In genomic region chr4:122480023-122480422, GRCh38 we compare ENCODE assay signal across 18 cellular contexts. TPM values are rescaled to one million over a fixed set of nuclear protein-coding genes. Genes with fewer than 3 reads are reported as not detected.
DNase-seq lines count a peak whose midpoint lies in the region; ATAC-seq, FAIRE-seq and TF ChIP-seq lines count a peak whose summit lies in the region.
"Had no signal": no experiment of that assay in that cellular context is flagged by ENCODE, and none has a peak within 500 bp of the region (broad histone marks: within the 10 kb centered on the region; RNA-seq: fewer than 3 reads in every experiment).

No MANE protein-coding gene starts in this region.

- no peak overlapping the region for H3K27ac Mint-ChIP-seq in stimulated activated naive CD8-positive, alpha-beta T cell treated with anti-CD3 and anti-CD28 coated beads, Interleukin-15, amount 100 ng/mL, for 72 hours
- H3K27ac Mint-ChIP-seq: activated T-cell treated with anti-CD3 and anti-CD28 coated beads, Interleukin-2, amount 50 U/mL, for 24 hours; B cell had no signal

- peaks cover 23% of the 10 kb centered on the region for H3K4me1 Mint-ChIP-seq in stimulated activated naive CD8-positive, alpha-beta T cell treated with anti-CD3 and anti-CD28 coated beads, Interleukin-15, amount 100 ng/mL, for 72 hours
- H3K4me1 Mint-ChIP-seq: B cell had no signal

- no peak overlapping the region for H3K4me3 ChIP-seq in fibroblast of the aortic adventitia (ENCODE audit: low read depth, low read length)
- H3K4me3 ChIP-seq: ascending aorta, psoas muscle, SJCRH30 had no signal

- no peak overlapping the region for H3K4me3 Mint-ChIP-seq in stimulated activated naive CD8-positive, alpha-beta T cell treated with anti-CD3 and anti-CD28 coated beads, Interleukin-15, amount 100 ng/mL, for 72 hours
- H3K4me3 Mint-ChIP-seq: activated T-cell treated with anti-CD3 and anti-CD28 coated beads, Interleukin-2, amount 50 U/mL, for 24 hours; B cell had no signal

- H3K27me3 Mint-ChIP-seq in stimulated activated naive CD8-positive, alpha-beta T cell treated with anti-CD3 and anti-CD28 coated beads, Interleukin-15, amount 100 ng/mL, for 72 hours, result peaks cover 9% of the 10 kb centered on the region
- H3K27me3 Mint-ChIP-seq: activated T-cell treated with anti-CD3 and anti-CD28 coated beads, Interleukin-2, amount 50 U/mL, for 24 hours had no signal

- no peak for TF ChIP-seq CTCF in fibroblast of the aortic adventitia (IDR thresholded peaks at IDR 0.05; ENCODE audit: insufficient read depth, low read length)

- FAIRE-seq in urothelium cell line (lab: Jason Lieb, UNC), result no peak
- FAIRE-seq: endometrium had no signal

- DNase-seq in stimulated activated naive CD8-positive, alpha-beta T cell treated with anti-CD3 and anti-CD28 coated beads, Interleukin-15, amount 100 ng/mL, for 72 hours, result no peak
- DNase-seq in stimulated activated naive CD8-positive, alpha-beta T cell treated with anti-CD3 and anti-CD28 coated beads, Interleukin-15, Interleukin-2, amounts not matched to agents 100 U/mL and 50 U/mL, for 24 hours, result no peak
- DNase-seq in OCI-M1 (lab: John Stamatoyannopoulos, UW), result peak; percentile 93
- peak; percentile 79 for DNase-seq in fibroblast of the aortic adventitia (ENCODE audit: low read depth)
- DNase-seq in urothelium cell line (ENCODE audit: low spot score), result peak; percentile 15
- no peak for DNase-seq in CD1c-positive myeloid dendritic cell (ENCODE audit: extremely low spot score)
- no peak for DNase-seq in hippocampal formation (lab: John Stamatoyannopoulos, UW)
- DNase-seq: activated CD4-positive, CD25-positive, alpha-beta regulatory T cell; activated T-cell treated with anti-CD3 and anti-CD28 coated beads, Interleukin-2, amount 50 U/mL, for 24 hours; NCI-H446; psoas muscle; SJCRH30; stimulated activated CD4-positive, alpha-beta T cell treated with anti-CD3 and anti-CD28 coated beads, Interleukin-4, amount 100 ng/mL, for 24 hours; stimulated activated naive CD4-positive, alpha-beta T cell treated with Interleukin-2 at 50 U/mL for 16 hours had no signal

- ATAC-seq in stimulated activated naive CD8-positive, alpha-beta T cell treated with anti-CD3 and anti-CD28 coated beads, Interleukin-15, amount 100 ng/mL, for 72 hours, result peak; percentile 23
- ATAC-seq in stimulated activated naive CD8-positive, alpha-beta T cell treated with anti-CD3 and anti-CD28 coated beads, Interleukin-15, Interleukin-2, amounts not matched to agents 100 U/mL and 50 U/mL, for 24 hours, result no peak
- no peak for ATAC-seq in HG02852 (IDR thresholded peaks at IDR 0.05; ENCODE audit: unreplicated experiment)
- ATAC-seq: psoas muscle had no signal

- H3K9me3 Mint-ChIP-seq in stimulated activated naive CD8-positive, alpha-beta T cell treated with anti-CD3 and anti-CD28 coated beads, Interleukin-15, amount 100 ng/mL, for 72 hours, result peaks cover 4 to 9% of the 10 kb centered on the region in 2 donors

RNA-seq across cellular contexts. Expression of gene IL2, which starts 23.5 kb away (rescaled TPM):
- not detected in 2 replicates for total RNA-seq in fibroblast of the aortic adventitia (ENCODE audit: low replicate concordance)
- total RNA-seq: ascending aorta, B cell, psoas muscle, SJCRH30 had no signal

Comparison
In these comparisons a context has a peak if more than half of its experiments do, and no peak if none do; other contexts are left out.
1. DNase-seq: peak in OCI-M1 (single experiment), fibroblast of the aortic adventitia (single experiment) and urothelium cell line (single experiment); none in stimulated activated naive CD8-positive, alpha-beta T cell treated with anti-CD3 and anti-CD28 coated beads, Interleukin-15, amount 100 ng/mL, for 72 hours (0 of 2), stimulated activated naive CD8-positive, alpha-beta T cell treated with anti-CD3 and anti-CD28 coated beads, Interleukin-15, Interleukin-2, amounts not matched to agents 100 U/mL and 50 U/mL, for 24 hours (single experiment), CD1c-positive myeloid dendritic cell (single experiment) and hippocampal formation (0 of 2).